ENCODE assay signal across 15 cellular contexts in the genomic region with DNA sequence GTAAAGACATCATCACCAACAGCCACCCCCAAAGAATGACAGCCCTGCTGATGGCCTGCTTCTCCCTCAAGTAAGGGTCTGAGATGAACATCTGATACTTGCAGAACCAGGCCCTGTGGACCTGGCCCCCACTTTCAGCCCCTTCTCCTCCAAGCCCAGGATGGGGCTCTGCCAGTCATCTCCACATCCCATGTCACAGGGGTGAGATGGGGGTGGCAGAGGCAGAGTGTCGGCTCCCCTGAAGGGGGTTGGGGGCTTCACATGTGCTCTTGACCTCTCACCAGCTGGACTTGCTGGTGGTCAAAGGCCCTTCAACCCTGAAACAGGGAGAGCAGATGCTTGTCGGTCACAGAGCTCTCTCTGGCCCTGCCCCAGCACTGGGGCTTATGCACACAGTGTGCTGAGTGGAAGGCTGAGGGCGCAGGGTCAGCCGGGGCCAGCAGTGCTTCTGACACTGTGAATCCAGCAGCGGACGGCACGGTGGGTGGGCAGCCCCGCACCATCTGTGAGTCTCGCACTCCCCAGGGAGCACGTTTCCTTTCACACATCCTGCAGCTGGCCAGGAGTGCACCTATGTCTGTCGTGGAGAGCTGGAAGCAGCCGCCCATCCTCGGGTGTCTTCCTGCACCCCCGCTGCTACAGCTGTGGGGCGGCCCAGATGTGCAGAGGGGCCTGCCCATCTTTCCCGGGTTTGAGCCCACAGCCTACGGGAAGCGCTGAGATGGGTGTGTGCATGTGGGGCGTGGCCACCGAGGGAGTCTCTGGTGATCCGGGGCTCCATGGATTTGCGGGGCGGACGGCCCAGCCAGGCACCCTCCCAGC.
DNase-seq lines count a peak whose midpoint lies in the region; ATAC-seq and TF ChIP-seq lines count a peak whose summit lies in the region.
"Had no signal": no experiment of that assay in that cellular context is flagged by ENCODE, and none has a peak within 500 bp of the region (broad histone marks: within the 10 kb centered on the region; RNA-seq: fewer than 3 reads in every experiment).

No MANE protein-coding gene starts in this region.

- no peak overlapping the region for H2AFZ ChIP-seq in OCI-LY7 (ENCODE audit: low read length)
- H2AFZ ChIP-seq: parathyroid adenoma had no signal

- H3K27me3 ChIP-seq in BLaER1 (no peaks in the 10 kb centered on the region), psoas muscle (ENCODE audit: insufficient read depth in 3 of 3, low read length in 2 of 3) (no peaks in the 10 kb centered on the region)
- H3K27me3 ChIP-seq: SJSA1 had no signal

- H3K4me3 ChIP-seq in BLaER1 (peak overlapping the region; percentile 45), OCI-LY7 (ENCODE audit: low read depth, low read length, poor library complexity, severe bottlenecking) (no peak overlapping the region), psoas muscle (no peak overlapping the region)
- H3K4me3 ChIP-seq: SJSA1 had no signal

- peak overlapping the region; percentile 91 for H3K4me2 ChIP-seq in BLaER1
- 0 out of 2 replicates have a peak overlapping the region, but pooled peaks have one; percentile 18 for H3K4me2 ChIP-seq in OCI-LY7 (ENCODE audit: low read length)

- H3K9me2 ChIP-seq in OCI-LY7 (ENCODE audit: insufficient read depth, low read length), result no peaks in the 10 kb centered on the region

- H3K27ac ChIP-seq in BLaER1, result peak overlapping the region; percentile 96
- H3K27ac ChIP-seq in OCI-LY7 (ENCODE audit: low read depth, low read length, poor library complexity, severe bottlenecking), result no peak overlapping the region
- H3K27ac ChIP-seq in psoas muscle, result peak overlapping the region; percentile 58
- H3K27ac ChIP-seq: parathyroid adenoma, SJSA1 had no signal

- ATAC-seq in left ventricle myocardium superior (peak; percentile 63), psoas muscle (peak; percentile 23 to 65 (median 40))

- intact Hi-C loops in OCI-LY7 (cut with micrococcal nuclease; ENCODE audit: unreplicated experiment), result no loop called here
- intact Hi-C loops in left ventricle myocardium superior (cut with micrococcal nuclease), result no loop called here
- intact Hi-C loops in psoas muscle (cut with DNase I), result no loop called here

- peaks cover 99% of the 10 kb centered on the region for H3K4me1 ChIP-seq in BLaER1
- H3K4me1 ChIP-seq in OCI-LY7 (ENCODE audit: insufficient read depth, low read length, poor library complexity, severe bottlenecking), result peaks cover 11% of the 10 kb centered on the region
- H3K4me1 ChIP-seq in psoas muscle, result peaks cover 4% of the 10 kb centered on the region
- H3K4me1 ChIP-seq: parathyroid adenoma, SJSA1 had no signal

- WGBS in psoas muscle, 3 donors, result 24 to 35% (median 30%) methylated on average over 24 of the region's 24 CpGs

- H3K36me3 ChIP-seq in BLaER1, result no peaks in the 10 kb centered on the region
- no peaks in the 10 kb centered on the region for H3K36me3 ChIP-seq in OCI-LY7 (ENCODE audit: insufficient read depth, low read length)
- no peaks in the 10 kb centered on the region for H3K36me3 ChIP-seq in psoas muscle (ENCODE audit: insufficient read depth in 1 of 2, low read depth in 1 of 2)
- H3K36me3 ChIP-seq: SJSA1 had no signal

- H3K79me2 ChIP-seq in OCI-LY7 (ENCODE audit: insufficient read depth, low read depth, low read length), result no peaks in the 10 kb centered on the region
- H3K79me2 ChIP-seq: parathyroid adenoma had no signal

- POLR2A ChIA-PET in OCI-LY7 (lab: Charles Lee) (no interaction called here), HEK293T (lab: Yijun Ruan, JAX) (no interaction called here)

- peak overlapping the region; percentile 80 for H3K9ac ChIP-seq in BLaER1
- H3K9ac ChIP-seq: parathyroid adenoma had no signal

- H3K9me3 ChIP-seq in BLaER1 (peaks cover 7% of the 10 kb centered on the region; the same call in 1 of the 2 replicates), OCI-LY7 (ENCODE audit: low read length) (no peaks in the 10 kb centered on the region), psoas muscle (no peaks in the 10 kb centered on the region)
- H3K9me3 ChIP-seq: SJSA1 had no signal

- no peak for TF ChIP-seq CTCF in OCI-LY7 (conservative IDR thresholded peaks at IDR 0.05; ENCODE audit: low read length)
- no peak for TF ChIP-seq CTCF in psoas muscle (IDR thresholded peaks at IDR 0.05)

- H4K20me1 ChIP-seq in BLaER1, result no peaks in the 10 kb centered on the region
- no peaks in the 10 kb centered on the region for H4K20me1 ChIP-seq in OCI-LY7 (ENCODE audit: insufficient read depth, low read length)

- DNase-seq in OCI-LY7 (ENCODE audit: low spot score) (peak; percentile 46), left ventricle myocardium superior (peak; percentile 69), psoas muscle (peak; percentile 46 to 75), NCI-H1092 (lab: John Stamatoyannopoulos, UW) (no peak), OCI-M2 (lab: John Stamatoyannopoulos, UW; ENCODE audit: unreplicated experiment) (no peak), dermis blood vessel endothelial cell (no peak), HEK293T (ENCODE audit: extremely low spot score) (no peak)
- DNase-seq: activated CD4-positive, CD25-positive, alpha-beta regulatory T cell; activated effector memory CD4-positive, alpha-beta T cell treated with Interleukin-2 at 50 U/mL for 16 hours; anterior cingulate cortex; NCI-H1930; NCI-H510A treated with DMSO at 0.1 percent for 48 hours had no signal

- CTCF ChIA-PET in OCI-LY7 (lab: Charles Lee; ENCODE audit: unreplicated experiment) (no interaction called here), HEK293T (lab: Yijun Ruan, JAX) (no interaction called here)

- no TSS peak for BruUV-seq in OCI-LY7 (replicated peaks; lab: Mats Ljungman, UMichigan)

TF ChIP-seq in HEK293T, 16 proteins besides CTCF, POLR2A, EP300 and RAD21:
- TF ChIP-seq SUZ12 (IDR thresholded peaks at IDR 0.05) (no peak), HDGF (IDR thresholded peaks at IDR 0.05; ENCODE audit: borderline replicate concordance) (no peak), NFRKB (IDR thresholded peaks at IDR 0.05) (no peak), ELF4 (IDR thresholded peaks at IDR 0.05) (no peak), LEF1 (IDR thresholded peaks at IDR 0.05; ENCODE audit: borderline replicate concordance) (no peak), TARDBP (IDR thresholded peaks at IDR 0.05) (no peak), L3MBTL2 (conservative IDR thresholded peaks at IDR 0.05) (no peak), SP1 (IDR thresholded peaks at IDR 0.05) (no peak), BHLHE40 (IDR thresholded peaks at IDR 0.05; ENCODE audit: borderline replicate concordance) (no peak)

Comparison
In these comparisons a context has a peak if more than half of its experiments do, and no peak if none do; other contexts are left out.
1. DNase-seq: peak in OCI-LY7 (single experiment), left ventricle myocardium superior (single experiment) and psoas muscle (2 of 2); none in NCI-H1092 (single experiment), OCI-M2 (single experiment), dermis blood vessel endothelial cell (single experiment) and HEK293T (single experiment).